Comparison of ENCODE assay signal across 2 cellular contexts in genomic region chr11:67974746-67975145, GRCh38. TPM values are rescaled to one million over a fixed set of nuclear protein-coding genes. Genes with fewer than 3 reads are reported as not detected.
"Had no signal": no experiment of that assay in that cellular context is flagged by ENCODE, and none has a peak within 500 bp of the region (broad histone marks: within the 10 kb centered on the region; RNA-seq: fewer than 3 reads in every experiment).

No MANE protein-coding gene starts in this region.

RNA-seq across cellular contexts. Expression of gene ALDH3B1, which starts 35.4 kb away (rescaled TPM):
- total RNA-seq: progenitor cell of endocrine pancreas had no signal
- polyA plus RNA-seq: neural cell had no signal
